ENCODE assay signal across 11 cellular contexts in the genomic region with DNA sequence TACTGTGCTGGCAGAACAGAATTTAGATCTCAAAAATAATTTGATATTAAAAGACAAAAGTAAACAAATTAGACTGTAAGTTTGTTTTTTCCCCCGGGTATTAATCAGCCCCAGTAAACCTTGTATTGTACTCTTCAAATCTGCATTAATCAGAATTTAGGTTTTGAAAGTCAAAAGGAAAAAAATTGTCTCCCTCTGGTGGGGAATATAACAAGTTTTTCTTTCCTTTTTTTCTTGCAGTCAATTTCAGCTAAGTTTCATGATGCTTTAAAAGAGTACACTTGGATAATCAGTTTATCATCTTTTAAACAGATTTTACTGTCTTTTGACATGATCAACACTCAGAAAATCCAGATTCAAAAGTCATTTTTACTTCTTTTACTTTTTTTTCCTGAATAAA.
A peak's percentile ranks its signal among the peaks of the same experiment; 100 is the strongest.
DNase-seq lines count a peak whose midpoint lies in the region; ATAC-seq and TF ChIP-seq lines count a peak whose summit lies in the region.
"Had no signal": no experiment of that assay in that cellular context is flagged by ENCODE, and none has a peak within 500 bp of the region (broad histone marks: within the 10 kb centered on the region; RNA-seq: fewer than 3 reads in every experiment).

No MANE protein-coding gene starts in this region.

- no peaks in the 10 kb centered on the region for H3K36me3 Mint-ChIP-seq in HFFc6 (ENCODE audit: low read depth)
- H3K36me3 Mint-ChIP-seq: activated naive CD4-positive, alpha-beta T cell treated with anti-CD3 and anti-CD28 coated beads, Interleukin-2, amount 50 U/mL, for 72 hours; natural killer cell treated with Interleukin-12 subunit alpha and Interleukin-12 subunit beta and Interleukin-15 and Interleukin-18, amount 100 ng/mL, for 72 hours had no signal

- no peaks in the 10 kb centered on the region; the same call in 1 of the 2 replicates for H3K9me3 Mint-ChIP-seq in HFFc6
- H3K9me3 Mint-ChIP-seq: activated naive CD4-positive, alpha-beta T cell treated with anti-CD3 and anti-CD28 coated beads, Interleukin-2, amount 50 U/mL, for 72 hours; natural killer cell treated with Interleukin-12 subunit alpha and Interleukin-12 subunit beta and Interleukin-15 and Interleukin-18, amount 100 ng/mL, for 72 hours had no signal

- H3K27ac ChIP-seq in AG04450 (ENCODE audit: low read depth, low read length) (no peak overlapping the region), liver (ENCODE audit: low read depth in 1 of 2, low read length in 2 of 2) (no peak overlapping the region)

- DNase-seq in AG04450 (ENCODE audit: low read depth, low spot score) (no peak), HFFc6 (peak; percentile 1), astrocyte of the hippocampus (ENCODE audit: low read depth, low spot score) (peak; percentile 14), NCI-H1436 treated with DMSO at 0.1 percent for 48 hours (lab: John Stamatoyannopoulos, UW) (no peak), NCI-H1436 (lab: John Stamatoyannopoulos, UW) (no peak)
- no peak for DNase-seq in activated effector memory CD4-positive, alpha-beta T cell treated with anti-CD3 and anti-CD28 coated beads, Interleukin-2, amount 50 U/mL, for 16 hours
- DNase-seq: NCI-H226 had no signal

- no peaks in the 10 kb centered on the region for H3K36me3 ChIP-seq in liver (ENCODE audit: control insufficient read depth in 4 of 4, insufficient read depth in 3 of 4, low read depth in 1 of 4, low read length in 3 of 4)

- TF ChIP-seq RAD21 in liver (IDR thresholded peaks at IDR 0.05) = peak; percentile 76 to 78

- no peak overlapping the region for H3K9ac ChIP-seq in liver (ENCODE audit: low read depth in 1 of 2, low read length in 2 of 2)

- no peak overlapping the region for H3K27ac Mint-ChIP-seq in HFFc6
- H3K27ac Mint-ChIP-seq: activated naive CD4-positive, alpha-beta T cell treated with anti-CD3 and anti-CD28 coated beads, Interleukin-2, amount 50 U/mL, for 72 hours; natural killer cell treated with Interleukin-12 subunit alpha and Interleukin-12 subunit beta and Interleukin-15 and Interleukin-18, amount 100 ng/mL, for 72 hours had no signal

- no peaks in the 10 kb centered on the region for H3K9me3 ChIP-seq in AG04450 (ENCODE audit: control insufficient read depth, insufficient read depth, low read length)
- no peaks in the 10 kb centered on the region for H3K9me3 ChIP-seq in liver (ENCODE audit: control insufficient read depth in 4 of 4, low read length in 3 of 4)

- TF ChIP-seq CTCF in AG04450 (IDR thresholded peaks at IDR 0.05; ENCODE audit: low read depth, low read length) (peak; percentile 36), HFFc6 (IDR thresholded peaks at IDR 0.05) (peak; percentile 63), liver (IDR thresholded peaks at IDR 0.05; ENCODE audit: low read depth, low read length, missing input control) (peak; percentile 41)

- no peaks in the 10 kb centered on the region for H3K4me1 ChIP-seq in liver (ENCODE audit: control insufficient read depth in 4 of 4, insufficient read depth in 4 of 4, low read length in 3 of 4)

- no peak for ATAC-seq in GM21515 (IDR thresholded peaks at IDR 0.05; ENCODE audit: unreplicated experiment)
- ATAC-seq: activated naive CD4-positive, alpha-beta T cell treated with anti-CD3 and anti-CD28 coated beads, Interleukin-2, amount 50 U/mL, for 72 hours; natural killer cell treated with Interleukin-12 subunit alpha and Interleukin-12 subunit beta and Interleukin-15 and Interleukin-18, amount 100 ng/mL, for 72 hours had no signal

- no peak overlapping the region for H3K4me3 ChIP-seq in AG04450 (ENCODE audit: low read depth, low read length)
- no peak overlapping the region for H3K4me3 ChIP-seq in liver (ENCODE audit: low read depth in 1 of 3, low read length in 3 of 3)

- no peak overlapping the region for H3K4me3 Mint-ChIP-seq in HFFc6
- H3K4me3 Mint-ChIP-seq: natural killer cell treated with Interleukin-12 subunit alpha and Interleukin-12 subunit beta and Interleukin-15 and Interleukin-18, amount 100 ng/mL, for 72 hours had no signal

- no peaks in the 10 kb centered on the region; the same call in 1 of the 2 replicates for H3K27me3 Mint-ChIP-seq in HFFc6 (ENCODE audit: insufficient read depth)

- POLR2A ChIA-PET in AG04450 (lab: Yijun Ruan, JAX) = no interaction called here

- 14% methylated on average over 1 of the region's 1 CpG for WGBS in liver

- H3K27me3 ChIP-seq in AG04450 (ENCODE audit: control insufficient read depth, insufficient read depth, low read length) (no peaks in the 10 kb centered on the region), liver (ENCODE audit: control insufficient read depth in 4 of 4, insufficient read depth in 4 of 4, low read length in 3 of 4) (no peaks in the 10 kb centered on the region)

- H3K4me1 Mint-ChIP-seq in HFFc6 (ENCODE audit: low read depth) = no peaks in the 10 kb centered on the region

- CTCF ChIA-PET in AG04450 (lab: Charles Lee) = interaction anchor here (1.3 to 2.1 kb wide), 3 partner anchors 368 to 1415 kb away, joined by 5 read pairs; no protein-coding TSS in a partner anchor

TF ChIP-seq in liver, 16 proteins besides CTCF, POLR2A, EP300 and RAD21:
- TF ChIP-seq FOXA1 (IDR thresholded peaks at IDR 0.05) = no peak
- no peak for TF ChIP-seq YY1 (IDR thresholded peaks at IDR 0.05)
- no peak for TF ChIP-seq RXRA (IDR thresholded peaks at IDR 0.05)
- no peak for TF ChIP-seq MAX (IDR thresholded peaks at IDR 0.05)

Comparison
In these comparisons a context has a peak if more than half of its experiments do, and no peak if none do; other contexts are left out.
1. DNase-seq: peak in HFFc6 (single experiment) and astrocyte of the hippocampus (single experiment); none in AG04450 (single experiment), NCI-H1436 treated with DMSO at 0.1 percent for 48 hours (single experiment), NCI-H1436 (single experiment) and activated effector memory CD4-positive, alpha-beta T cell treated with anti-CD3 and anti-CD28 coated beads, Interleukin-2, amount 50 U/mL, for 16 hours (single experiment).
2. Peak in every context shown above with its lines, with median percentiles within 50 percentile points of each other: CTCF ChIP-seq.